ENCODE assay signal across 8 cellular contexts in the genomic region with DNA sequence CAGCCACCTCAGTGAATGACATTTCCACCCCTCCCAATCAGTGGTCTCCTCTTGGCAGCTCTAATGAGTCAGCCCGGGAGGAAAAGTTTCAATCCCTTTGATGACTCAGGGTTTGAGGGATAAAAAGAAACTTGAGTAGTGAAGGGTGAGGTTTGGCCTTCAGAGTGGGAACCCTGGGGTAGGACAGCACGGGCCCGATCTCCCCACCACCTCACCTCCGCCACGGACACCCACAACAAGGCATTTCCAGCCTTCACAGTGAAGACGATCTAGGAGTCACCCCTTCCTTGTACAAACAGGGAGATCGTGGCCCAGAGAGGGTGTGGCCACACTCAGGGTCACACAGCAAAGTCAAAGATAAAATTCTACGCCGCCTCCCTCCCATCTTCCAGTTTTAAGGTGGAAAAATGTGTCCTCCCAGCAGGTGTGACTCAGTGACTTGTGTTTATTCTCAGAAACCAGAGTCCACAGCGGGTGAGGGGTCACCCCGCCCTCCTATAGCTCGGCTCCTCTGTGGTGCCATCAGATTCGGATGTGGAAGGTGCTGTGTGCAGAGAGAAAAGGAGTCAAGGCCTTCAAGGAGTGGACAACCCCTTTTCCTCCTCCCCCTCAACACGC. TPM values are rescaled to one million over a fixed set of nuclear protein-coding genes. Genes with fewer than 3 reads are reported as not detected.
DNase-seq lines count a peak whose midpoint lies in the region; ATAC-seq and FAIRE-seq lines count a peak whose summit lies in the region.

No MANE protein-coding gene starts in this region.

- no peak overlapping the region for H2BK120ac ChIP-seq in mesenchymal stem cell (ENCODE audit: low read depth, low read length)

- H2AK5ac ChIP-seq in mesenchymal stem cell (ENCODE audit: low read length, severe bottlenecking) = no peak overlapping the region

- no peaks in the 10 kb centered on the region for H3K9me3 Mint-ChIP-seq in activated T-helper 17 cell treated with anti-CD3 and anti-CD28 coated beads, Interleukin-2, amount 50 U/mL, for 72 hours

- H3K4me1 ChIP-seq in mesenchymal stem cell (ENCODE audit: control insufficient read depth, insufficient read depth, low read depth, low read length) = peaks cover 11% of the 10 kb centered on the region

- H2BK12ac ChIP-seq in mesenchymal stem cell (ENCODE audit: low read length in 2 of 2) = no peak overlapping the region

- no peak overlapping the region for H3K4ac ChIP-seq in mesenchymal stem cell (ENCODE audit: low read depth in 1 of 2, low read length in 2 of 2)

- no peak for FAIRE-seq in HTR-8/SVneo (lab: Jason Lieb, UNC)

- H3K27ac Mint-ChIP-seq in activated T-helper 17 cell treated with anti-CD3 and anti-CD28 coated beads, Interleukin-2, amount 50 U/mL, for 72 hours = peak overlapping the region; percentile 90

- 51% methylated on average over 14 of the region's 14 CpGs for WGBS in mesenchymal stem cell

- H4K8ac ChIP-seq in mesenchymal stem cell (ENCODE audit: low read length) = no peak overlapping the region

- no peak overlapping the region for H3K9ac ChIP-seq in mesenchymal stem cell (ENCODE audit: low read length)

- DNase-seq in ACHN (peak; percentile 65), HTR-8/SVneo (ENCODE audit: insufficient read length, low spot score) (peak; percentile 70), mesenchymal stem cell (peak; percentile 71), G401 (ENCODE audit: low spot score) (no peak), NCI-H2196 treated with DMSO at 0.1 percent for 48 hours (lab: John Stamatoyannopoulos, UW; ENCODE audit: unreplicated experiment) (no peak), anterior cingulate cortex (lab: John Stamatoyannopoulos, UW) (no peak), pons (ENCODE audit: low spot score) (no peak)

- H3K23ac ChIP-seq in mesenchymal stem cell (ENCODE audit: low read length in 2 of 2) = no peak overlapping the region

- peak overlapping the region in 1 of 2 experiments; percentile 61 for H3K18ac ChIP-seq in mesenchymal stem cell (ENCODE audit: low read depth in 1 of 2, low read length in 2 of 2)

- no peak overlapping the region for H2BK15ac ChIP-seq in mesenchymal stem cell (ENCODE audit: low read depth, poor library complexity, severe bottlenecking)

- no peaks in the 10 kb centered on the region for H3K79me1 ChIP-seq in mesenchymal stem cell (replicated peaks; ENCODE audit: low read length, poor library complexity, severe bottlenecking)

- H3K4me3 ChIP-seq in mesenchymal stem cell (ENCODE audit: insufficient read depth in 1 of 2, low read depth in 1 of 2, low read length in 2 of 2) = no peak overlapping the region

- in situ Hi-C loops in ACHN (cut with HindIII; ENCODE audit: low pct_ligation_motif_present, low pct_unique_long_range_greater_than_20kb, low sequenced_read_pairs) = no loop called here
- in situ Hi-C loops in G401 (cut with HindIII; ENCODE audit: low sequenced_read_pairs) = no loop called here

- no peak overlapping the region for H4K91ac ChIP-seq in mesenchymal stem cell (ENCODE audit: low read length)

- H3K14ac ChIP-seq in mesenchymal stem cell (ENCODE audit: low read length in 2 of 2) = peak overlapping the region in 1 of 2 experiments; percentile 98

- H3K27me3 Mint-ChIP-seq in activated T-helper 17 cell treated with anti-CD3 and anti-CD28 coated beads, Interleukin-2, amount 50 U/mL, for 72 hours = no peaks in the 10 kb centered on the region

- peak overlapping the region; percentile 39 for H3K4me2 ChIP-seq in mesenchymal stem cell (ENCODE audit: low read length, poor library complexity, severe bottlenecking)

- H2BK5ac ChIP-seq in mesenchymal stem cell (ENCODE audit: low read depth, low read length, poor library complexity, severe bottlenecking) = no peak overlapping the region

- peak overlapping the region; percentile 44 for H2AFZ ChIP-seq in mesenchymal stem cell (ENCODE audit: low read depth, low read length)

- peak overlapping the region; percentile 66 for H3K4me3 Mint-ChIP-seq in activated T-helper 17 cell treated with anti-CD3 and anti-CD28 coated beads, Interleukin-2, amount 50 U/mL, for 72 hours

- peaks cover 0 to 3% of the 10 kb centered on the region in 2 experiments for H3K27me3 ChIP-seq in mesenchymal stem cell (ENCODE audit: control insufficient read depth in 1 of 2, insufficient read depth in 1 of 2, low read length in 2 of 2)

- ATAC-seq in activated T-helper 17 cell treated with anti-CD3 and anti-CD28 coated beads, Interleukin-2, amount 50 U/mL, for 72 hours (replicated peaks) = peak; percentile 87

- H3K4me1 Mint-ChIP-seq in activated T-helper 17 cell treated with anti-CD3 and anti-CD28 coated beads, Interleukin-2, amount 50 U/mL, for 72 hours = peaks cover 17% of the 10 kb centered on the region

- peak overlapping the region; percentile 6 for H3K27ac ChIP-seq in mesenchymal stem cell (ENCODE audit: low read length, poor library complexity, severe bottlenecking)

- no peaks in the 10 kb centered on the region for H3K36me3 ChIP-seq in mesenchymal stem cell (ENCODE audit: control insufficient read depth in 1 of 2, insufficient read depth in 2 of 2, low read depth in 1 of 2, low read length in 2 of 2)

- no peaks in the 10 kb centered on the region for H3K9me3 ChIP-seq in mesenchymal stem cell (ENCODE audit: control insufficient read depth, low read length)

- H3K36me3 Mint-ChIP-seq in activated T-helper 17 cell treated with anti-CD3 and anti-CD28 coated beads, Interleukin-2, amount 50 U/mL, for 72 hours (ENCODE audit: low read depth) = peaks cover 20% of the 10 kb centered on the region

RNA-seq across cellular contexts. Expression of a gene that starts 12.3 kb away (rescaled TPM):
- total RNA-seq in activated T-helper 17 cell treated with anti-CD3 and anti-CD28 coated beads, Interleukin-2, amount 50 U/mL, for 72 hours = 1 to 10 TPM in 1 of 2 donors, not detected in 1; 1.1 TPM
- polyA plus RNA-seq in mesenchymal stem cell (2013, experiment 1 of 2) = 0.10 TPM
- polyA plus RNA-seq in mesenchymal stem cell (2013, experiment 2 of 2) = not detected
- total RNA-seq in G401 (2014; rRNA removed; shearing (Covaris generic)) = not detected in 2 replicates

RNA-seq across cellular contexts. Expression of a gene that starts 17.6 kb away (rescaled TPM):
- 10 to 100 TPM; 32.7 to 39.3 TPM for total RNA-seq in activated T-helper 17 cell treated with anti-CD3 and anti-CD28 coated beads, Interleukin-2, amount 50 U/mL, for 72 hours
- polyA plus RNA-seq in mesenchymal stem cell (2013, experiment 1 of 2) = not detected
- polyA plus RNA-seq in mesenchymal stem cell (2013, experiment 2 of 2) = not detected
- not detected in 2 replicates for total RNA-seq in G401 (2014; rRNA removed; shearing (Covaris generic))

RNA-seq across cellular contexts. Expression of a gene that starts 24.2 kb away (rescaled TPM):
- 10 to 100 TPM; 43.0 to 61.9 TPM for total RNA-seq in activated T-helper 17 cell treated with anti-CD3 and anti-CD28 coated beads, Interleukin-2, amount 50 U/mL, for 72 hours
- 93.0 TPM for polyA plus RNA-seq in mesenchymal stem cell (2013, experiment 1 of 2)
- polyA plus RNA-seq in mesenchymal stem cell (2013, experiment 2 of 2) = 93.3 TPM
- 161 and 172 TPM in 2 replicates for total RNA-seq in G401 (2014; rRNA removed; shearing (Covaris generic))

RNA-seq across cellular contexts. Expression of a gene that starts 36.7 kb away (rescaled TPM):
- total RNA-seq in activated T-helper 17 cell treated with anti-CD3 and anti-CD28 coated beads, Interleukin-2, amount 50 U/mL, for 72 hours = 100 to 1,000 TPM; 103 to 110 TPM
- polyA plus RNA-seq in mesenchymal stem cell (2013, experiment 1 of 2) = 62.6 TPM
- 61.7 TPM for polyA plus RNA-seq in mesenchymal stem cell (2013, experiment 2 of 2)
- 91.4 and 95.6 TPM in 2 replicates for total RNA-seq in G401 (2014; rRNA removed; shearing (Covaris generic))

RNA-seq across cellular contexts. Expression of a gene that starts 49.4 kb away (rescaled TPM):
- total RNA-seq in activated T-helper 17 cell treated with anti-CD3 and anti-CD28 coated beads, Interleukin-2, amount 50 U/mL, for 72 hours = 100 to 1,000 TPM; 140 to 212 TPM
- polyA plus RNA-seq in mesenchymal stem cell (2013, experiment 1 of 2) = 54.8 TPM
- polyA plus RNA-seq in mesenchymal stem cell (2013, experiment 2 of 2) = 54.2 TPM
- total RNA-seq in G401 (2014; rRNA removed; shearing (Covaris generic)) = 92.9 and 111 TPM in 2 replicates

Comparison
In these comparisons a context has a peak if more than half of its experiments do, and no peak if none do; other contexts are left out.
1. DNase-seq: peak in ACHN (single experiment), HTR-8/SVneo (single experiment) and mesenchymal stem cell (single experiment); none in G401 (single experiment), NCI-H2196 treated with DMSO at 0.1 percent for 48 hours (single experiment), anterior cingulate cortex (0 of 58) and pons (single experiment).
2. RNA of a gene that starts 17.6 kb away (total RNA-seq): 32.7 to 39.3 TPM in activated T-helper 17 cell treated with anti-CD3 and anti-CD28 coated beads, Interleukin-2, amount 50 U/mL, for 72 hours; not detected in G401; every median in the first group is over 10 times any median in the second.